In genomic region chr3:112364291-112364690, GRCh38 we compare ENCODE assay signal across 13 cellular contexts. TPM values are rescaled to one million over a fixed set of nuclear protein-coding genes. Genes with fewer than 3 reads are reported as not detected.
DNase-seq lines count a peak whose midpoint lies in the region; ATAC-seq and FAIRE-seq lines count a peak whose summit lies in the region.
"Had no signal": no experiment of that assay in that cellular context is flagged by ENCODE, and none has a peak within 500 bp of the region (broad histone marks: within the 10 kb centered on the region; RNA-seq: fewer than 3 reads in every experiment).

No MANE protein-coding gene starts in this region.

- no peak for FAIRE-seq in small intestine (lab: Jason Lieb, UNC)

- no peak for DNase-seq in epithelial cell of prostate (ENCODE audit: low read depth, low spot score)
- DNase-seq in iPS-NIHi7 (ENCODE audit: extremely low spot score): no peak
- no peak for DNase-seq in GM03348 (ENCODE audit: low spot score)
- no peak for DNase-seq in small intestine
- DNase-seq in NCI-H187 treated with DMSO at 0.1 percent for 48 hours (lab: John Stamatoyannopoulos, UW): no peak
- DNase-seq: EL, GOT3, KG1, NCI-H82 had no signal

- H3K27me3 ChIP-seq in small intestine (ENCODE audit: control insufficient read depth in 2 of 2, insufficient read depth in 2 of 2, low read length in 2 of 2): no peaks in the 10 kb centered on the region

- H3K4me3 ChIP-seq in small intestine (ENCODE audit: low read depth in 1 of 2, low read length in 2 of 2): no peak overlapping the region
- H3K4me3 ChIP-seq: lung had no signal

- peak overlapping the region; percentile 69 for H3K27ac ChIP-seq in epithelial cell of prostate
- peak overlapping the region in 1 of 2 donors; percentile 24 for H3K27ac ChIP-seq in small intestine (ENCODE audit: low read depth in 1 of 2, low read length in 1 of 2)

- H3K4me1 ChIP-seq in small intestine (ENCODE audit: control insufficient read depth in 2 of 2, insufficient read depth in 1 of 2, low read depth in 1 of 2, low read length in 1 of 2): no peaks in the 10 kb centered on the region

- H3K36me3 ChIP-seq in small intestine (ENCODE audit: control insufficient read depth in 2 of 2, insufficient read depth in 2 of 2, low read length in 2 of 2): no peaks in the 10 kb centered on the region

- ATAC-seq in GM18498 (IDR thresholded peaks at IDR 0.05; ENCODE audit: unreplicated experiment): peak; percentile 52
- ATAC-seq in GM19452 (IDR thresholded peaks at IDR 0.05; ENCODE audit: unreplicated experiment): peak; percentile 50
- ATAC-seq in HG03342 (IDR thresholded peaks at IDR 0.05; ENCODE audit: unreplicated experiment): peak; percentile 49

- 25 to 39% (median 35%) methylated on average over 1 of the region's 1 CpG for WGBS in small intestine, 3 donors

- no peaks in the 10 kb centered on the region for H3K9me3 ChIP-seq in small intestine (ENCODE audit: control insufficient read depth, low read depth)

RNA-seq across cellular contexts. Expression of gene CD200, which starts 31.3 kb away (rescaled TPM):
- 1 to 10 TPM in 2 of 3 donors, not detected in 1; 1.1 to 7.9 TPM for polyA plus RNA-seq in small intestine
